35 cellular contexts compared by ENCODE assay signal in the genomic region with DNA sequence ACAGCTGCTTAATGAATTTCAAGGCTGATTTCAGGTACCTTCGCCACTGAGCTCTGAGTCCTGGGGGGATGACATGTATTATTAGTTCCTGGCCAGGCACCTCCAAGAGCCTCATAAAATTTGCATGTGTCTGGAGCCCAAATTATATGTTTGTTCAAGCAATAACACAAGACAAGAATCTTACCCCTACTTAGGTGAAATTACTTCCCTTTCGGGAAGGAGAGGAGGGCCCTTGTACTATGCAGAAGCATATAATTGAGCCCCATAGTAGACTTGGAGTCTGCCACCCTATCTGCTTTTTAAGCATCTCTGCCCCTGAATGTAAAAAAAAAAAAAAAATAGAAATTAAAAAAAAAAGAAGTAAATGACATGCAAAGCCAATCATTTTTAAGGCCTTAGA. TPM values are rescaled to one million over a fixed set of nuclear protein-coding genes. Genes with fewer than 3 reads are reported as not detected.
"Had no signal": no experiment of that assay in that cellular context is flagged by ENCODE, and none has a peak within 500 bp of the region (broad histone marks: within the 10 kb centered on the region; RNA-seq: fewer than 3 reads in every experiment).

No MANE protein-coding gene starts in this region.

- H3K9me3 ChIP-seq: Peyer's patch, SJSA1, SK-N-SH had no signal

- H3K4me2 ChIP-seq: SK-N-SH had no signal

- H3K4me3 ChIP-seq: Peyer's patch, SJSA1 had no signal

- H3K27ac ChIP-seq: brain microvascular endothelial cell, Peyer's patch, SJSA1 had no signal

- DNase-seq: activated B cell treated with CpG ODN at 0.5 μM for 24 hours; activated CD4-positive, alpha-beta memory T cell treated with anti-CD3 and anti-CD28 coated beads for 36 hours; activated CD4-positive, alpha-beta T cell treated with anti-CD3 and anti-CD28 coated beads for 4 hours; activated CD4-positive, alpha-beta T cell treated with anti-CD3 and anti-CD28 coated beads, Interleukin-2, amount 50 U/mL, for 1 hour; activated CD4-positive, CD25-positive, alpha-beta regulatory T cell treated with anti-CD3 and anti-CD28 coated beads, Interleukin-2, amount 50 U/mL, for 72 hours; activated CD8-positive, alpha-beta memory T cell treated with anti-CD3 and anti-CD28 coated beads, Interleukin-2, amount 50 U/mL, for 4 hours; activated gamma-delta T cell treated with Interleukin-2 at 50 U/mL for 16 hours; activated naive CD4-positive, alpha-beta T cell treated with anti-CD3 and anti-CD28 coated beads, Interleukin-2, amount 10 ng/mL, durations not matched to agents 7 days and 5 days; activated naive CD8-positive, alpha-beta T cell treated with anti-CD3 and anti-CD28 coated beads, Interleukin-2, amount 50 U/mL, for 24 hours; activated T-cell treated with anti-CD3 and anti-CD28 coated beads for 4 hours; activated T-cell treated with anti-CD3 and anti-CD28 coated beads, Interleukin-2, amount 50 U/mL, for 4 hours; anterior cingulate cortex; central memory CD4-positive, alpha-beta T cell; KG1; NCI-H1092 treated with DMSO at 0.1 percent for 48 hours; NCI-H1417 treated with DMSO at 0.1 percent for 48 hours; NCI-H187 treated with DMSO at 0.1 percent for 48 hours; NCI-H2081 treated with DMSO at 0.1 percent for 48 hours; NCI-H2171; NCI-H446 treated with DMSO at 0.1 percent for 48 hours; NCI-H524; Peyer's patch; RPMI8226; SHP77 treated with DMSO at 0.1 percent for 48 hours; SK-N-SH had no signal

- H3K9me2 ChIP-seq: SK-N-SH had no signal

- H3K27me3 Mint-ChIP-seq: activated B cell treated with CpG ODN at 0.5 μM for 24 hours; activated CD4-positive, alpha-beta memory T cell treated with anti-CD3 and anti-CD28 coated beads for 36 hours; activated naive CD8-positive, alpha-beta T cell; activated naive CD8-positive, alpha-beta T cell treated with anti-CD3 and anti-CD28 coated beads, Interleukin-2, amount 50 U/mL, for 24 hours had no signal

- H3K9ac ChIP-seq: SK-N-SH had no signal

- H3K27me3 ChIP-seq: brain microvascular endothelial cell, Peyer's patch, SJSA1 had no signal

- H3K9me3 Mint-ChIP-seq: activated B cell treated with CpG ODN at 0.5 μM for 24 hours; activated CD4-positive, alpha-beta memory T cell treated with anti-CD3 and anti-CD28 coated beads for 36 hours; activated naive CD4-positive, alpha-beta T cell treated with anti-CD3 and anti-CD28 coated beads, Interleukin-2, amount 10 ng/mL, durations not matched to agents 7 days and 5 days; activated naive CD8-positive, alpha-beta T cell treated with anti-CD3 and anti-CD28 coated beads, Interleukin-2, amount 50 U/mL, for 24 hours; activated T-cell treated with anti-CD3 and anti-CD28 coated beads, Interleukin-2, amount 50 U/mL, for 4 hours; activated T-helper 1 cell treated with anti-CD3 and anti-CD28 coated beads, Interleukin-12 subunit alpha, Interleukin-12 subunit beta, Interleukin-2, Interleukin-4 antibody, amounts not matched to agents 30 ng/mL and 10 ng/mL and 1 ng/mL, durations not matched to agents 14 hours and 24 hours and 36 hours; IgD-negative memory B cell; T-helper 1 cell treated with Interleukin-12 subunit alpha and Interleukin-12 subunit beta and Interleukin-4 antibody, amounts not matched to agents 30 μg/mL and 1 μg/mL, for 36 hours; T-helper 2 cell treated with Interferon-gamma antibody and Interleukin-4, amounts not matched to agents 5 μg/mL and 100 μg/mL, for 36 hours had no signal

- H3K36me3 ChIP-seq: brain microvascular endothelial cell, Peyer's patch, SJSA1 had no signal

- H3K27ac Mint-ChIP-seq: activated B cell treated with CpG ODN at 0.5 μM for 24 hours; activated CD4-positive, alpha-beta memory T cell treated with anti-CD3 and anti-CD28 coated beads for 36 hours; activated naive CD4-positive, alpha-beta T cell treated with anti-CD3 and anti-CD28 coated beads, Interleukin-2, amount 10 ng/mL, durations not matched to agents 7 days and 5 days; activated naive CD8-positive, alpha-beta T cell; activated naive CD8-positive, alpha-beta T cell treated with anti-CD3 and anti-CD28 coated beads, Interleukin-2, amount 50 U/mL, for 24 hours; activated T-helper 1 cell treated with anti-CD3 and anti-CD28 coated beads, Interleukin-12 subunit alpha, Interleukin-12 subunit beta, Interleukin-2, Interleukin-4 antibody, amounts not matched to agents 30 ng/mL and 10 ng/mL and 1 ng/mL, durations not matched to agents 14 hours and 24 hours and 36 hours; IgD-negative memory B cell; T-helper 1 cell treated with Interleukin-12 subunit alpha and Interleukin-12 subunit beta and Interleukin-4 antibody, amounts not matched to agents 30 μg/mL and 1 μg/mL, for 36 hours; T-helper 2 cell treated with Interferon-gamma antibody and Interleukin-4, amounts not matched to agents 5 μg/mL and 100 μg/mL, for 36 hours had no signal

- H3K4me3 Mint-ChIP-seq: activated B cell treated with CpG ODN at 0.5 μM for 24 hours; activated CD4-positive, alpha-beta memory T cell treated with anti-CD3 and anti-CD28 coated beads for 36 hours; activated naive CD4-positive, alpha-beta T cell treated with anti-CD3 and anti-CD28 coated beads, Interleukin-2, amount 10 ng/mL, durations not matched to agents 7 days and 5 days; activated naive CD8-positive, alpha-beta T cell; activated naive CD8-positive, alpha-beta T cell treated with anti-CD3 and anti-CD28 coated beads, Interleukin-2, amount 50 U/mL, for 24 hours; activated T-cell treated with anti-CD3 and anti-CD28 coated beads, Interleukin-2, amount 50 U/mL, for 4 hours; activated T-helper 1 cell treated with anti-CD3 and anti-CD28 coated beads, Interleukin-12 subunit alpha, Interleukin-12 subunit beta, Interleukin-2, Interleukin-4 antibody, amounts not matched to agents 30 ng/mL and 10 ng/mL and 1 ng/mL, durations not matched to agents 14 hours and 24 hours and 36 hours; IgD-negative memory B cell; T-helper 1 cell treated with Interleukin-12 subunit alpha and Interleukin-12 subunit beta and Interleukin-4 antibody, amounts not matched to agents 30 μg/mL and 1 μg/mL, for 36 hours; T-helper 2 cell treated with Interferon-gamma antibody and Interleukin-4, amounts not matched to agents 5 μg/mL and 100 μg/mL, for 36 hours had no signal

- H3K4me1 ChIP-seq: Peyer's patch, SJSA1 had no signal

- H3K36me3 Mint-ChIP-seq: activated CD4-positive, alpha-beta memory T cell treated with anti-CD3 and anti-CD28 coated beads for 36 hours; activated naive CD4-positive, alpha-beta T cell treated with anti-CD3 and anti-CD28 coated beads, Interleukin-2, amount 10 ng/mL, durations not matched to agents 7 days and 5 days; activated naive CD8-positive, alpha-beta T cell had no signal

- H3K4me1 Mint-ChIP-seq: activated B cell treated with CpG ODN at 0.5 μM for 24 hours; activated naive CD4-positive, alpha-beta T cell treated with anti-CD3 and anti-CD28 coated beads, Interleukin-2, amount 10 ng/mL, durations not matched to agents 7 days and 5 days; activated naive CD8-positive, alpha-beta T cell treated with anti-CD3 and anti-CD28 coated beads, Interleukin-2, amount 50 U/mL, for 24 hours; IgD-negative memory B cell had no signal

RNA-seq across cellular contexts. Expression of gene TAL2, which starts 19.1 kb away (rescaled TPM):
- total RNA-seq: activated CD4-positive, alpha-beta memory T cell treated with anti-CD3 and anti-CD28 coated beads for 36 hours; LHCN-M2; M059J; PC-3; Peyer's patch; SJSA1 had no signal
